Comparison of ENCODE assay signal across 12 cellular contexts in genomic region chr3:168273917-168274316, GRCh38.
DNase-seq lines count a peak whose midpoint lies in the region; ATAC-seq and TF ChIP-seq lines count a peak whose summit lies in the region.
"Had no signal": no experiment of that assay in that cellular context is flagged by ENCODE, and none has a peak within 500 bp of the region (broad histone marks: within the 10 kb centered on the region; RNA-seq: fewer than 3 reads in every experiment).

No MANE protein-coding gene starts in this region.

- CTCF ChIA-PET in activated naive CD4-positive, alpha-beta T cell treated with anti-CD3 and anti-CD28 coated beads, Interleukin-2, amount 10 ng/mL, durations not matched to agents 7 days and 5 days (lab: Charles Lee): no interaction called here

- no peaks in the 10 kb centered on the region for H3K4me1 Mint-ChIP-seq in activated naive CD4-positive, alpha-beta T cell treated with anti-CD3 and anti-CD28 coated beads, Interleukin-2, amount 10 ng/mL, durations not matched to agents 7 days and 5 days
- H3K4me1 Mint-ChIP-seq: B cell; naive thymus-derived CD8-positive, alpha-beta T cell had no signal

- H3K36me3 Mint-ChIP-seq in activated naive CD4-positive, alpha-beta T cell treated with anti-CD3 and anti-CD28 coated beads, Interleukin-2, amount 10 ng/mL, durations not matched to agents 7 days and 5 days: no peaks in the 10 kb centered on the region
- H3K36me3 Mint-ChIP-seq: naive thymus-derived CD8-positive, alpha-beta T cell had no signal

- H3K27me3 Mint-ChIP-seq in activated naive CD4-positive, alpha-beta T cell treated with anti-CD3 and anti-CD28 coated beads, Interleukin-2, amount 10 ng/mL, durations not matched to agents 7 days and 5 days: no peaks in the 10 kb centered on the region
- H3K27me3 Mint-ChIP-seq: B cell; naive thymus-derived CD8-positive, alpha-beta T cell had no signal

- H3K9me3 Mint-ChIP-seq in activated naive CD4-positive, alpha-beta T cell treated with anti-CD3 and anti-CD28 coated beads, Interleukin-2, amount 10 ng/mL, durations not matched to agents 7 days and 5 days: no peaks in the 10 kb centered on the region

- DNase-seq in GM20000 (ENCODE audit: low spot score) (peak; percentile 40), DMS 273 (lab: John Stamatoyannopoulos, UW; ENCODE audit: unreplicated experiment) (no peak), putamen (ENCODE audit: low spot score) (no peak), SKM-1 (lab: John Stamatoyannopoulos, UW; ENCODE audit: unreplicated experiment) (no peak)
- no peak for DNase-seq in activated naive CD4-positive, alpha-beta T cell treated with anti-CD3 and anti-CD28 coated beads, Interleukin-2, amount 10 ng/mL, durations not matched to agents 7 days and 5 days
- DNase-seq: effector memory CD4-positive, alpha-beta T cell; gastrocnemius medialis; naive thymus-derived CD8-positive, alpha-beta T cell had no signal

- no peak overlapping the region for H3K27ac Mint-ChIP-seq in activated naive CD4-positive, alpha-beta T cell treated with anti-CD3 and anti-CD28 coated beads, Interleukin-2, amount 10 ng/mL, durations not matched to agents 7 days and 5 days
- H3K27ac Mint-ChIP-seq: B cell; naive thymus-derived CD8-positive, alpha-beta T cell had no signal

- TF ChIP-seq CTCF in GM20000 (IDR thresholded peaks at IDR 0.05; ENCODE audit: extremely low read depth, missing control alignments): no peak

- ATAC-seq in GM18508 (IDR thresholded peaks at IDR 0.05; ENCODE audit: insufficient read depth, unreplicated experiment) (peak; percentile 68), HG02885 (IDR thresholded peaks at IDR 0.05; ENCODE audit: poor library complexity, unreplicated experiment) (peak; percentile 93), HG03558 (IDR thresholded peaks at IDR 0.05; ENCODE audit: extremely low read depth, unreplicated experiment) (peak; percentile 85)
- ATAC-seq: gastrocnemius medialis; naive thymus-derived CD8-positive, alpha-beta T cell had no signal

- H3K4me3 Mint-ChIP-seq in activated naive CD4-positive, alpha-beta T cell treated with anti-CD3 and anti-CD28 coated beads, Interleukin-2, amount 10 ng/mL, durations not matched to agents 7 days and 5 days: no peak overlapping the region
- H3K4me3 Mint-ChIP-seq: B cell; naive thymus-derived CD8-positive, alpha-beta T cell had no signal
